ENCODE assay signal across 12 cellular contexts in genomic region chr16:75289189-75289588, GRCh38. TPM values are rescaled to one million over a fixed set of nuclear protein-coding genes. Genes with fewer than 3 reads are reported as not detected.
DNase-seq lines count a peak whose midpoint lies in the region; ATAC-seq and TF ChIP-seq lines count a peak whose summit lies in the region.
"Had no signal": no experiment of that assay in that cellular context is flagged by ENCODE, and none has a peak within 500 bp of the region (broad histone marks: within the 10 kb centered on the region; RNA-seq: fewer than 3 reads in every experiment).

No MANE protein-coding gene starts in this region.

- H3K27me3 Mint-ChIP-seq in central memory CD8-positive, alpha-beta T cell = peaks cover 38% of the 10 kb centered on the region

- H3K4me3 Mint-ChIP-seq in central memory CD8-positive, alpha-beta T cell = peak overlapping the region; percentile 47

- no peak for ATAC-seq in central memory CD8-positive, alpha-beta T cell (replicated peaks; ENCODE audit: extremely low read depth, poor library complexity, severe bottlenecking)
- peak; percentile 31 for ATAC-seq in left lung
- ATAC-seq in HG03280 (IDR thresholded peaks at IDR 0.05; ENCODE audit: unreplicated experiment) = no peak

- peaks cover 12% of the 10 kb centered on the region for H3K4me1 Mint-ChIP-seq in central memory CD8-positive, alpha-beta T cell

- H3K4me3 ChIP-seq in ACC112 (ENCODE audit: low read depth, low read length) = no peak overlapping the region
- H3K4me3 ChIP-seq in MG63 = no peak overlapping the region
- no peak overlapping the region for H3K4me3 ChIP-seq in left lung
- H3K4me3 ChIP-seq: SK-N-MC, tibial nerve had no signal

- H3K4me1 ChIP-seq in ACC112 (ENCODE audit: control insufficient read depth, insufficient read depth, low read length, unreplicated experiment) (peaks cover 17% of the 10 kb centered on the region), left lung (peaks cover 3 to 13% of the 10 kb centered on the region in 2 donors)
- H3K4me1 ChIP-seq: parathyroid adenoma had no signal

- H3K9me3 ChIP-seq in MG63 (no peaks in the 10 kb centered on the region), left lung (no peaks in the 10 kb centered on the region)
- H3K9me3 ChIP-seq: tibial nerve had no signal

- peak overlapping the region; percentile 71 for H3K27ac Mint-ChIP-seq in central memory CD8-positive, alpha-beta T cell (ENCODE audit: low read depth)

- H3K27me3 ChIP-seq in ACC112 (ENCODE audit: insufficient read depth, low read length) (no peaks in the 10 kb centered on the region), MG63 (no peaks in the 10 kb centered on the region), left lung (no peaks in the 10 kb centered on the region)
- H3K27me3 ChIP-seq: tibial nerve had no signal

- DNase-seq in MG63 = peak; percentile 38
- DNase-seq in central memory CD8-positive, alpha-beta T cell (ENCODE audit: low spot score in 2 of 2) = no peak
- no peak for DNase-seq in left lung
- DNase-seq in NOMO-1 treated with dmso at 0.1 percent for 144 hours (lab: John Stamatoyannopoulos, UW; ENCODE audit: unreplicated experiment) = no peak
- DNase-seq in activated T-cell treated with anti-CD3 and anti-CD28 coated beads for 4 hours = no peak
- DNase-seq in NCI-H1694 (lab: John Stamatoyannopoulos, UW) = no peak

- no peaks in the 10 kb centered on the region for H3K79me2 ChIP-seq in ACC112 (ENCODE audit: control insufficient read depth, insufficient read depth, low read length, unreplicated experiment)
- H3K79me2 ChIP-seq: parathyroid adenoma had no signal

- no peaks in the 10 kb centered on the region for H3K9me3 Mint-ChIP-seq in central memory CD8-positive, alpha-beta T cell
- H3K9me3 Mint-ChIP-seq: activated CD8-positive, alpha-beta T cell treated with anti-CD3 and anti-CD28 coated beads for 36 hours had no signal

- H2AFZ ChIP-seq in ACC112 (ENCODE audit: low read length, unreplicated experiment) = no peak overlapping the region
- H2AFZ ChIP-seq: parathyroid adenoma had no signal

- peak overlapping the region; percentile 47 for H3K27ac ChIP-seq in ACC112 (ENCODE audit: low read depth, low read length)
- H3K27ac ChIP-seq in left lung = peak overlapping the region; percentile 33 to 63
- H3K27ac ChIP-seq: parathyroid adenoma, SK-N-MC had no signal

- peaks cover 21% of the 10 kb centered on the region for H3K36me3 Mint-ChIP-seq in central memory CD8-positive, alpha-beta T cell (ENCODE audit: insufficient read depth)

- H3K36me3 ChIP-seq in ACC112 (ENCODE audit: insufficient read depth, low read length) (no peaks in the 10 kb centered on the region), MG63 (peaks cover 2% of the 10 kb centered on the region; the same call in 1 of the 2 replicates), left lung (peaks cover 0 to 31% of the 10 kb centered on the region in 2 donors)

- TF ChIP-seq CTCF in left lung (IDR thresholded peaks at IDR 0.05) = no peak

- intact Hi-C loops in left lung (cut with DNase I) = no loop called here

RNA-seq across cellular contexts. Expression of gene BCAR1, which starts 37.8 kb away (rescaled TPM):
- total RNA-seq in MG63 (2014; rRNA removed; shearing (Covaris generic); ENCODE audit: low replicate concordance) = 52.7 and 54.6 TPM in 2 replicates
- total RNA-seq in left lung = 10 to 100 TPM; 67.6 to 73.6 TPM
